23 cellular contexts compared by ENCODE assay signal in the genomic region with DNA sequence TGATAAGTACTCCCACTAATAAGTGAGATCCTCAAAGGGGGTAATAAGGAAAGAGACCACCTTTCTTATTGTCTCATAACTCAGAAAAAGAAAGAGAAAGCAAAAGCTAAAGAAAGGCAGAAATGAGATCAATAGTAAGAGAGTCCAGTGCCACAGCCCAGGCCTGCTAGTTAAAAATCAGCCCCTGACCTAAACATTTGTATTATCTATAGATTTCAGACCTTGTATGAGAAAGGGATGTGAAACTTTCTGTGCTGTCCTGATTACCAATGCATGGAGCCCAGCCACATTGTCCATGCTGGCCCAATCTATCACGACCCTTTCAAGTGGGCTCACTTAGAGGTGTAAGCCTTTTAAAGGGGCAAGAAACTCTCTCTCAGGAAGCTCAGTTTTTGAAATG.
DNase-seq lines count a peak whose midpoint lies in the region; ATAC-seq, FAIRE-seq and TF ChIP-seq lines count a peak whose summit lies in the region.
"Had no signal": no experiment of that assay in that cellular context is flagged by ENCODE, and none has a peak within 500 bp of the region (broad histone marks: within the 10 kb centered on the region; RNA-seq: fewer than 3 reads in every experiment).

No MANE protein-coding gene starts in this region.

- FAIRE-seq in GM18507 (lab: Jason Lieb, UNC) (peak; percentile 29), frontal cortex (lab: Jason Lieb, UNC) (no peak)
- FAIRE-seq: A549, GM12892, H54 had no signal

- DNase-seq in GM18507 (ENCODE audit: extremely low spot score, insufficient read length, low read depth) = no peak
- no peak for DNase-seq in frontal cortex (ENCODE audit: low spot score in 2 of 2)
- DNase-seq in BE2C = no peak
- no peak for DNase-seq in cerebellar nuclear complex (lab: John Stamatoyannopoulos, UW)
- DNase-seq: 8988T; ACHN; AML-193; C1 segment of cervical spinal cord; Calu3; CD4-positive, alpha-beta memory T cell; COR-L47; DMS53; DMS79 treated with DMSO at 0.1 percent for 48 hours; GF-D8; GOT3; HFFc6 had no signal

- no peak overlapping the region for H3K4me3 ChIP-seq in BE2C (ENCODE audit: low read depth, low read length)
- H3K4me3 ChIP-seq: A549, HAP-1 had no signal

- H3K4me1 ChIP-seq in BE2C = no peaks in the 10 kb centered on the region
- H3K4me1 ChIP-seq: A549, HAP-1 had no signal

- H3K9me3 ChIP-seq in BE2C = no peaks in the 10 kb centered on the region
- H3K9me3 ChIP-seq: A549, HAP-1 had no signal

- no peak for TF ChIP-seq CTCF in BE2C (IDR thresholded peaks at IDR 0.05; ENCODE audit: low read depth, low read length)

- ATAC-seq in GM21447 (IDR thresholded peaks at IDR 0.05; ENCODE audit: unreplicated experiment) = peak; percentile 82
- peak; percentile 36 for ATAC-seq in HG03175 (IDR thresholded peaks at IDR 0.05; ENCODE audit: unreplicated experiment)
- ATAC-seq in GM19397 (IDR thresholded peaks at IDR 0.05; ENCODE audit: unreplicated experiment) = no peak
- ATAC-seq: A549 had no signal

- H3K27me3 ChIP-seq in BE2C = no peaks in the 10 kb centered on the region

- no peaks in the 10 kb centered on the region for H3K36me3 ChIP-seq in BE2C
- H3K36me3 ChIP-seq: HAP-1 had no signal
